In the genomic region with DNA sequence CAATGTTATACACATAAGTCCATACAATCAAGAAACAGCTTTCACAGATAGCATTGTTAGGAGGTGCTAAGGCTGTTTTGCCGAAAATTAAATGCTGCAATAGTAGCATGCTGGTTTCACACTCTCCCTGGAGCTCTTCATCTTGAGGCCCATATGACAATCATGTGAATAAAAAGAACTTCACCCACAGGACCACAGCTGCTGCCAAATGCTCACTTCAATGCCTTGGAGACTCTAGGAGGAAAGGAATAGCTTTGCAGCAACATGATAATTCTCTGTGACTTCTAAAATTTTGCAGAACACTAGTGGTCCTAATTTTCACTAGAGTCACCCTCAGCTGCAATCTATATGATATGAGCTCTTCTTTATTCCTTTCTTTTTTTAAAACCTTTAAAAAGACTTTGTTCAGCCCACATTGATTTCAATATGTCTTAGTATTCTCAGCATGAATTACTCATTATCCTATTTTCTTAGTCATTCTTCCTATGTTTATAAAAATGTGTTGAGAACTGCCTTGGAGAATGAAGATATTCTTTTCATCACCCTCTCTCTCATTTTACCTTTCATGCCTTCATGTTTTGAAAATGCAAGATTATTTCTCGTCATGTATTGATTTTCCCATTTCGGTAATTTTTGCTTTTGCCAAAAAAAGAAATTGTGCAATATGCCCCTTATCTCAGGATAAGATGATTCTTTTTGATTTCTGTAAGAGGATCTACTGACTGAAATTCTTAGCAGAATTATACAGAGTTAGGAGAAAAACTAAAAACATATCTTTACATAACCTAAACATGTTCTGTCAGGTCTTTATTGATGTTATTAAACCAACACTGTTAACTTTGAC, we compare ENCODE assay signal across 20 cellular contexts.
DNase-seq lines count a peak whose midpoint lies in the region; ATAC-seq, FAIRE-seq and TF ChIP-seq lines count a peak whose summit lies in the region.
"Had no signal": no experiment of that assay in that cellular context is flagged by ENCODE, and none has a peak within 500 bp of the region (broad histone marks: within the 10 kb centered on the region; RNA-seq: fewer than 3 reads in every experiment).

No MANE protein-coding gene starts in this region.

- no peak overlapping the region for H2AFZ ChIP-seq in HepG2 (ENCODE audit: low read length)

- no peak for TF ChIP-seq EP300 in HepG2 (IDR thresholded peaks at IDR 0.05; ENCODE audit: low read depth in 2 of 2, low read length in 2 of 2)
- TF ChIP-seq EP300 in HepG2 (CRISPR knock-in tag; IDR thresholded peaks at IDR 0.05; ENCODE audit: borderline replicate concordance) = no peak

- no peaks in the 10 kb centered on the region for H4K20me1 ChIP-seq in HepG2 (ENCODE audit: insufficient read depth, low read length)

- H3K36me3 ChIP-seq in HepG2 (replicated peaks in 1 of 2; ENCODE audit: control insufficient read depth in 1 of 2, insufficient read depth in 2 of 2, low read length in 2 of 2) = no peaks in the 10 kb centered on the region
- H3K36me3 ChIP-seq in right lobe of liver = no peaks in the 10 kb centered on the region
- H3K36me3 ChIP-seq in thyroid gland = no peaks in the 10 kb centered on the region
- H3K36me3 ChIP-seq: gastrocnemius medialis, ovary, suprapubic skin had no signal

- in situ Hi-C loops in HepG2 (cut with HindIII; ENCODE audit: extremely low pct_ligation_motif_present, low pct_unique_long_range_greater_than_20kb) = no loop called here
- in situ Hi-C loops in astrocyte of the spinal cord (cut with HindIII; ENCODE audit: low sequenced_read_pairs) = no loop called here

- ATAC-seq in HepG2 = no peak
- ATAC-seq in right lobe of liver = no peak
- peak; percentile 31 for ATAC-seq in foreskin keratinocyte
- ATAC-seq: activated T-cell treated with anti-CD3 and anti-CD28 coated beads, Interleukin-2, amount 50 U/mL, for 72 hours; gastrocnemius medialis; naive thymus-derived CD8-positive, alpha-beta T cell; sciatic nerve had no signal

- no peak overlapping the region for H3K9ac ChIP-seq in HepG2 (ENCODE audit: insufficient read depth, low read depth, low read length)

- FAIRE-seq in HepG2 (lab: Jason Lieb, UNC) = no peak
- FAIRE-seq: kidney had no signal

- DNase-seq in HepG2 (ENCODE audit: low spot score) (no peak), right lobe of liver (no peak), astrocyte of the spinal cord (ENCODE audit: low read depth, low spot score) (peak; percentile 52), foreskin keratinocyte (peak in 1 of 2 donors; percentile 18), thyroid gland (peak; percentile 11 to 35), NCI-H1105 (lab: John Stamatoyannopoulos, UW) (no peak), NCI-H510A (lab: John Stamatoyannopoulos, UW) (no peak)
- no peak for DNase-seq in effector CD8-positive, alpha-beta T cell (lab: John Stamatoyannopoulos, UW)
- DNase-seq: ACHN; activated naive CD4-positive, alpha-beta T cell treated with anti-CD3 and anti-CD28 coated beads, Interleukin-2, amount 10 ng/mL, durations not matched to agents 7 days and 5 days; activated T-cell treated with anti-CD3 and anti-CD28 coated beads, Interleukin-2, amount 50 U/mL, for 72 hours; Calu3; gastrocnemius medialis; kidney; naive thymus-derived CD8-positive, alpha-beta T cell; NK-92 treated with Interleukin-12 subunit alpha and Interleukin-12 subunit beta, amount 100 ng/mL, for 24 hours; ovary had no signal

- TF ChIP-seq RAD21 in HepG2 (CRISPR knock-in tag; IDR thresholded peaks at IDR 0.05) = no peak

- POLR2A ChIA-PET in HepG2 (lab: Yijun Ruan, JAX) = no interaction called here

- H3K4me1 ChIP-seq in HepG2 (ENCODE audit: insufficient read depth, low read length) (no peaks in the 10 kb centered on the region), right lobe of liver (no peaks in the 10 kb centered on the region), foreskin keratinocyte (no peaks in the 10 kb centered on the region), thyroid gland (peaks cover 33% of the 10 kb centered on the region in 2 donors)
- H3K4me1 ChIP-seq: gastrocnemius medialis, suprapubic skin had no signal

- no peak overlapping the region for H3K4me3 ChIP-seq in HepG2 (replicated peaks in 1 of 3; ENCODE audit: insufficient read depth in 1 of 3, low read depth in 2 of 3, low read length in 3 of 3)
- no peak overlapping the region for H3K4me3 ChIP-seq in right lobe of liver
- no peak overlapping the region for H3K4me3 ChIP-seq in astrocyte of the spinal cord (ENCODE audit: low read depth, low read length)
- no peak overlapping the region for H3K4me3 ChIP-seq in thyroid gland (replicated peaks in 1 of 3)
- H3K4me3 ChIP-seq: coronary artery, gastrocnemius medialis, ovary, suprapubic skin had no signal

- H3K79me2 ChIP-seq in HepG2 (ENCODE audit: insufficient read depth, low read length) = no peaks in the 10 kb centered on the region

- H3K9me3 ChIP-seq in HepG2 (ENCODE audit: low read length) (no peaks in the 10 kb centered on the region), right lobe of liver (no peaks in the 10 kb centered on the region), thyroid gland (no peaks in the 10 kb centered on the region)
- H3K9me3 ChIP-seq: gastrocnemius medialis, ovary, suprapubic skin had no signal

- H3K27me3 ChIP-seq in HepG2 (ENCODE audit: control insufficient read depth in 1 of 2, insufficient read depth in 2 of 2, low read length in 2 of 2) (no peaks in the 10 kb centered on the region), right lobe of liver (no peaks in the 10 kb centered on the region), foreskin keratinocyte (no peaks in the 10 kb centered on the region), thyroid gland (no peaks in the 10 kb centered on the region)
- H3K27me3 ChIP-seq: gastrocnemius medialis, ovary, suprapubic skin had no signal

- TF ChIP-seq POLR2A in HepG2 (IDR thresholded peaks at IDR 0.05; ENCODE audit: insufficient read depth in 1 of 2, low read depth in 2 of 2, low read length in 2 of 2) = no peak
- no peak for TF ChIP-seq POLR2A in right lobe of liver (IDR thresholded peaks at IDR 0.05)
- TF ChIP-seq POLR2A in thyroid gland (IDR thresholded peaks at IDR 0.05) = no peak

- WGBS in HepG2 (ENCODE audit: low lambda C conversion rate) = 0% methylated on average over 3 of the region's 3 CpGs
- WGBS in right lobe of liver (ENCODE audit: insufficient coverage, low coverage, low lambda C conversion rate, missing lambda C conversion rate) = 45% methylated on average over 3 of the region's 3 CpGs
- 91 to 93% methylated on average over 3 of the region's 3 CpGs for WGBS in thyroid gland, 2 donors

- no peak overlapping the region for H3K4me2 ChIP-seq in HepG2 (ENCODE audit: low read depth, low read length)

- intact Hi-C loops in HepG2 (cut with micrococcal nuclease; ENCODE audit: unreplicated experiment) = no loop called here
- intact Hi-C loops in right lobe of liver (cut with DNase I) = no loop called here
- intact Hi-C loops in thyroid gland (cut with DNase I) = no loop called here

- TF ChIP-seq CTCF in HepG2 (CRISPR knock-in tag; IDR thresholded peaks at IDR 0.05) = no peak
- no peak for TF ChIP-seq CTCF in right lobe of liver (IDR thresholded peaks at IDR 0.05)
- TF ChIP-seq CTCF in astrocyte of the spinal cord (IDR thresholded peaks at IDR 0.05; ENCODE audit: low read depth, low read length) = no peak
- no peak for TF ChIP-seq CTCF in foreskin keratinocyte (conservative IDR thresholded peaks at IDR 0.05)
- TF ChIP-seq CTCF in thyroid gland (IDR thresholded peaks at IDR 0.05) = no peak

- no TSS peak for BruUV-seq in HepG2 (replicated peaks; lab: Mats Ljungman, UMichigan)

- no peak overlapping the region for H3K27ac ChIP-seq in HepG2 (ENCODE audit: extremely low read length, insufficient read depth, low read length)
- no peak overlapping the region for H3K27ac ChIP-seq in right lobe of liver
- H3K27ac ChIP-seq in foreskin keratinocyte = no peak overlapping the region
- H3K27ac ChIP-seq in thyroid gland = no peak overlapping the region
- H3K27ac ChIP-seq: coronary artery, gastrocnemius medialis, ovary, suprapubic skin had no signal

- CTCF ChIA-PET in HepG2 (lab: Yijun Ruan, JAX; ENCODE audit: low intra/inter-chr PET ratio, low total read pairs) = no interaction called here

TF ChIP-seq in HepG2, 621 proteins besides CTCF, POLR2A, EP300 and RAD21:
- TF ChIP-seq ZNF317 (CRISPR knock-in tag; IDR thresholded peaks at IDR 0.05) = no peak
- TF ChIP-seq CEBPB (IDR thresholded peaks at IDR 0.05; ENCODE audit: borderline replicate concordance, low read depth, low read length) = 0 out of 2 replicates have a peak, but pooled peaks have one; percentile 31
- TF ChIP-seq ZBTB7B (CRISPR knock-in tag; IDR thresholded peaks at IDR 0.05) = no peak

Comparison
In these comparisons a context has a peak if more than half of its experiments do, and no peak if none do; other contexts are left out.
1. DNase-seq: peak in astrocyte of the spinal cord (single experiment) and thyroid gland (2 of 2); none in HepG2 (single experiment), right lobe of liver (0 of 3), NCI-H1105 (single experiment), effector CD8-positive, alpha-beta T cell (single experiment) and NCI-H510A (single experiment).